ENCODE assay signal across 12 cellular contexts in the genomic region with DNA sequence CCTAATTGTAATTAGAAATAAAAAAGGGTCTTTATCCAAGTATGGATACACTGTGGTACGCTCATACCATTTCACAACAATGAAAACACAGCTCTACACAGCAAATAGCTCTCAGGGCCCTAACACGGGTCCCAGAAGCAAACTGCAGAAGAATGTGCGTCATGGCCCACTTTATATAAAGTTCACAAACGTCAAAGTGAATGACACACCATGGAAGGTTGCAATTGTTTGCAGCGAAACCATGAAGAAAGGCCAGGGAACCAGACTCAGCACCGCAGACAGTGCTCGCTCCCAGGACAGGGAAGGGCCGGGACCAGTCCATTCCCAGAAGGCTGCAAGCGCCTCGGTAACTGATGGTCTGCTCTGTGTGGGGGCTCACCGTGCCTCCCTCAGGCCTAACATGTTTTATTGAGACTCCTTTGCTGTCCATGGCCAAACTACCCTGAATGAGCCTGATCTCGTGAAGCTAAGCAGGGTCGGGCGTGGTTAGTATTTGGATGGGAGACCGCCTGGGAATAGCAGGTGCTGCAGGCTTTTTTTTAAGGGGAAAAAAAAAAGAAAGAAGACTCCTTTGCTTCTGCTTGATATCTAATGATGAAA. TPM values are rescaled to one million over a fixed set of nuclear protein-coding genes. Genes with fewer than 3 reads are reported as not detected.
DNase-seq lines count a peak whose midpoint lies in the region; FAIRE-seq and TF ChIP-seq lines count a peak whose summit lies in the region.
"Had no signal": no experiment of that assay in that cellular context is flagged by ENCODE, and none has a peak within 500 bp of the region (broad histone marks: within the 10 kb centered on the region; RNA-seq: fewer than 3 reads in every experiment).

No MANE protein-coding gene starts in this region.

- peak overlapping the region; percentile 29; the same call in 1 of the 2 replicates for H3K4me3 ChIP-seq in BLaER1
- no peak overlapping the region for H3K4me3 ChIP-seq in H1 (ENCODE audit: extremely low read depth in 1 of 4, insufficient read depth in 2 of 4, low read depth in 3 of 4, low read length in 4 of 4)
- H3K4me3 ChIP-seq in prostate gland: no peak overlapping the region
- H3K4me3 ChIP-seq in MG63: no peak overlapping the region

- H3K18ac ChIP-seq in H1 (ENCODE audit: extremely low read depth, low read length): no peak overlapping the region

- H2BK20ac ChIP-seq in H1 (ENCODE audit: low read length): no peak overlapping the region

- POLR2A ChIA-PET in H1 (lab: Charles Lee; ENCODE audit: partially characterized antibody): no interaction called here

- no peak overlapping the region for H2AFZ ChIP-seq in H1 (ENCODE audit: low read length)

- no peak overlapping the region for H3K56ac ChIP-seq in H1 (replicated peaks; ENCODE audit: insufficient read length, low read depth, low read length)

- no peak overlapping the region for H3K23ac ChIP-seq in H1 (ENCODE audit: insufficient read length)

- no peaks in the 10 kb centered on the region for H3K9me3 ChIP-seq in BLaER1
- no peaks in the 10 kb centered on the region for H3K9me3 ChIP-seq in H1 (ENCODE audit: insufficient read depth in 2 of 2, low read depth in 1 of 2, low read length in 1 of 2)
- no peaks in the 10 kb centered on the region for H3K9me3 ChIP-seq in prostate gland
- no peaks in the 10 kb centered on the region for H3K9me3 ChIP-seq in MG63
- H3K9me3 ChIP-seq: neutrophil had no signal

- intact Hi-C loops in prostate gland (cut with DNase I): loop anchor here (5.0 kb wide), 2 partner anchors 50 to 75 kb away; no protein-coding TSS in a partner anchor

- DNase-seq in NCI-H69 (lab: John Stamatoyannopoulos, UW): peak; percentile 13
- DNase-seq in H1 (ENCODE audit: low read depth in 1 of 2, low spot score in 2 of 2): no peak
- no peak for DNase-seq in prostate gland (ENCODE audit: low spot score)
- no peak for DNase-seq in AG20443 (ENCODE audit: low spot score)
- DNase-seq in effector CD4-positive, alpha-beta T cell: no peak
- no peak for DNase-seq in MG63
- no peak for DNase-seq in kidney tubule cell (ENCODE audit: low spot score)
- DNase-seq: AML-193; kidney; stimulated activated CD4-positive, alpha-beta T cell treated with anti-CD3 and anti-CD28 coated beads, Interleukin-2, amount 100 ng/mL, for 48 hours had no signal

- no peak overlapping the region for H3K4ac ChIP-seq in H1 (replicated peaks; ENCODE audit: insufficient read length, low read depth, low read length)

- TF ChIP-seq POLR2A in H1 (IDR thresholded peaks at IDR 0.05; ENCODE audit: control extremely low read depth in 1 of 2, low read depth in 2 of 2, low read length in 2 of 2) (no peak), prostate gland (IDR thresholded peaks at IDR 0.05) (no peak)

- H4K91ac ChIP-seq in H1 (replicated peaks; ENCODE audit: insufficient read length, low read length): no peak overlapping the region

- H3K4me2 ChIP-seq in BLaER1 (peak overlapping the region; percentile 91), H1 (ENCODE audit: insufficient read depth in 1 of 2, low read depth in 2 of 2, low read length in 2 of 2) (no peak overlapping the region)

- CTCF ChIA-PET in H1 (lab: Charles Lee; ENCODE audit: partially characterized antibody): interaction anchor here (0.9 to 6.6 kb wide), 9 partner anchors 10 to 216 kb away, joined by 3 to 37 read pairs (median 5); no protein-coding TSS in a partner anchor

- no peak overlapping the region for H4K8ac ChIP-seq in H1 (ENCODE audit: extremely low read depth, insufficient read depth, low read length)

- H4K5ac ChIP-seq in H1 (ENCODE audit: insufficient read length, low read depth, low read length): no peak overlapping the region

- no peak for TF ChIP-seq CTCF in H1 (IDR thresholded peaks at IDR 0.05; ENCODE audit: control extremely low read depth in 1 of 3, insufficient read depth in 1 of 3, low read depth in 1 of 3, low read length in 3 of 3)
- TF ChIP-seq CTCF in prostate gland (IDR thresholded peaks at IDR 0.05): no peak

- no peak overlapping the region for H2BK15ac ChIP-seq in H1 (ENCODE audit: low read length)

- no peaks in the 10 kb centered on the region for H3K79me1 ChIP-seq in H1 (ENCODE audit: low read depth, low read length)

- H3K9ac ChIP-seq in BLaER1: peak overlapping the region; percentile 76
- H3K9ac ChIP-seq in H1 (replicated peaks in 1 of 4; ENCODE audit: extremely low read depth in 1 of 4, low read depth in 3 of 4, low read length in 3 of 4): no peak overlapping the region

- H3K36me3 ChIP-seq in BLaER1 (0 out of 2 replicates have a peak, but pooled peaks cover 13% of the 10 kb centered on the region), H1 (ENCODE audit: control insufficient read depth in 2 of 4, insufficient read depth in 4 of 4, low read length in 3 of 4) (no peaks in the 10 kb centered on the region), prostate gland (peaks cover 7 to 18% of the 10 kb centered on the region in 2 donors), MG63 (peaks cover 10% of the 10 kb centered on the region)

- no peak overlapping the region for H2BK120ac ChIP-seq in H1 (replicated peaks; ENCODE audit: low read depth, low read length)

- H2AK5ac ChIP-seq in H1 (ENCODE audit: low read depth, low read length): no peak overlapping the region

- H3K27me3 ChIP-seq in BLaER1 (no peaks in the 10 kb centered on the region), H1 (replicated peaks in 1 of 4; ENCODE audit: control insufficient read depth in 3 of 4, extremely low read depth in 1 of 4, insufficient read depth in 3 of 4, low read length in 3 of 4) (no peaks in the 10 kb centered on the region), prostate gland (replicated peaks; ENCODE audit: insufficient read depth) (no peaks in the 10 kb centered on the region), MG63 (no peaks in the 10 kb centered on the region)
- H3K27me3 ChIP-seq: neutrophil had no signal

- TF ChIP-seq EP300 in H1 (IDR thresholded peaks at IDR 0.05; ENCODE audit: borderline replicate concordance in 1 of 2, low read depth in 2 of 2, low read length in 2 of 2): no peak

- no peak for TF ChIP-seq RAD21 in H1 (IDR thresholded peaks at IDR 0.05 in 1 of 2, conservative IDR thresholded peaks at IDR 0.05 in 1 of 2; ENCODE audit: low read depth in 2 of 2, low read length in 2 of 2)

- H3K4me1 ChIP-seq in BLaER1 (peaks cover 98% of the 10 kb centered on the region), H1 (replicated peaks in 1 of 4; ENCODE audit: control insufficient read depth in 3 of 4, insufficient read depth in 4 of 4, low read length in 3 of 4) (peaks cover 0 to 8% (median 6%) of the 10 kb centered on the region in 4 experiments; a peak in 6 of 7 replicates), prostate gland (replicated peaks) (peaks cover 12% of the 10 kb centered on the region)

- H3K27ac ChIP-seq in BLaER1 (peak overlapping the region; percentile 90), H1 (ENCODE audit: low read depth, low read length) (no peak overlapping the region), prostate gland (peak overlapping the region; percentile 26 to 47)
- H3K27ac ChIP-seq: neutrophil had no signal

- H2BK12ac ChIP-seq in H1 (ENCODE audit: low read depth, low read length): no peak overlapping the region

- 83% methylated on average over 15 of the region's 15 CpGs; no CpG with 5 or more reads in 1 of the 2 experiments for WGBS in H1 (ENCODE audit: extremely low coverage in 1 of 2, insufficient coverage in 1 of 2, insufficient read length in 1 of 2, insufficient replicate concordance in 2 of 2, low coverage in 1 of 2, low lambda C conversion rate in 2 of 2, missing lambda C conversion rate in 1 of 2), 2 experiments
- WGBS in prostate gland: 78% methylated on average over 15 of the region's 15 CpGs

- no peak for FAIRE-seq in H1 (lab: Jason Lieb, UNC)
- FAIRE-seq: kidney had no signal

- no peaks in the 10 kb centered on the region for H3K79me2 ChIP-seq in H1 (ENCODE audit: control insufficient read depth in 1 of 2, insufficient read depth in 2 of 2, low read length in 2 of 2)

- H3K14ac ChIP-seq in H1 (ENCODE audit: insufficient read length): no peak overlapping the region

- H3K23me2 ChIP-seq in H1 (ENCODE audit: low read depth, low read length): no peaks in the 10 kb centered on the region; the same call in 1 of the 2 replicates

- H2BK5ac ChIP-seq in H1 (ENCODE audit: low read depth, low read length): no peak overlapping the region

- no peaks in the 10 kb centered on the region for H4K20me1 ChIP-seq in BLaER1
- H4K20me1 ChIP-seq in H1 (replicated peaks in 1 of 2; ENCODE audit: control insufficient read depth in 1 of 2, insufficient read depth in 2 of 2, low read length in 2 of 2): no peaks in the 10 kb centered on the region

TF ChIP-seq in H1, 55 proteins besides CTCF, POLR2A, EP300 and RAD21:
- TF ChIP-seq TEAD4 (IDR thresholded peaks at IDR 0.05; ENCODE audit: low read depth, low read length) (no peak), TBP (IDR thresholded peaks at IDR 0.05; ENCODE audit: low read depth, low read length) (peak; percentile 96), TAF7 (optimal IDR thresholded peaks at IDR 0.05; ENCODE audit: borderline replicate concordance, low read depth, low read length) (no peak), JUND (IDR thresholded peaks at IDR 0.05; ENCODE audit: low read length) (no peak), RXRA (IDR thresholded peaks at IDR 0.05; ENCODE audit: insufficient read depth, low read depth, low read length) (no peak)

RNA-seq across cellular contexts. Expression of gene ACOX3, which starts 47.8 kb away (rescaled TPM):
- 9.9 and 10.2 TPM in 2 replicates for total RNA-seq in H1 (2021; fragmentation: NEBNext Ultra II Directional; extraction: Animal tissue kit (Norgen Biotek cat#: 25700))
- 2.5 and 4.3 TPM in 2 replicates for polyA plus RNA-seq in H1 (2011; rRNA removed)
- 3.5 TPM for polyA plus RNA-seq in H1 (2011; cell fraction: cytosol; rRNA removed)
- 4.9 TPM for polyA plus RNA-seq in H1 (2011; cell fraction: nucleus; rRNA removed)
- 5.7 to 10.4 TPM (median 7.9 TPM) in 4 replicates for polyA plus RNA-seq in H1 (2012, experiment 1 of 2)
- polyA plus RNA-seq in H1 (2012, experiment 2 of 2): 8.1 TPM
- 6.0 TPM for polyA plus RNA-seq in H1 (2013, experiment 1 of 2)
- polyA plus RNA-seq in H1 (2013, experiment 2 of 2): 5.7 TPM
- 5.4 and 9.0 TPM in 2 replicates for polyA minus RNA-seq in H1 (2011; rRNA and poly(A)+ RNA removed)
- polyA minus RNA-seq in H1 (2011; cell fraction: cytosol; rRNA and poly(A)+ RNA removed): 2.1 TPM
- 5.4 TPM for polyA minus RNA-seq in H1 (2011; cell fraction: nucleus; rRNA and poly(A)+ RNA removed)
- total RNA-seq in prostate gland: 10 to 100 TPM; 65.7 to 75.4 TPM
- total RNA-seq in MG63 (2014; rRNA removed; shearing (Covaris generic); ENCODE audit: low replicate concordance): 20.3 and 33.2 TPM in 2 replicates

RNA-seq across cellular contexts. Expression of gene TRMT44, which starts 47.9 kb away (rescaled TPM):
- total RNA-seq in H1 (2021; fragmentation: NEBNext Ultra II Directional; extraction: Animal tissue kit (Norgen Biotek cat#: 25700)): 20.1 and 23.9 TPM in 2 replicates
- 8.6 and 11.6 TPM in 2 replicates for polyA plus RNA-seq in H1 (2011; rRNA removed)
- 10.6 TPM for polyA plus RNA-seq in H1 (2011; cell fraction: cytosol; rRNA removed)
- 37.2 TPM for polyA plus RNA-seq in H1 (2011; cell fraction: nucleus; rRNA removed)
- 9.3 to 14.4 TPM (median 11.8 TPM) in 4 replicates for polyA plus RNA-seq in H1 (2012, experiment 1 of 2)
- 5.4 TPM for polyA plus RNA-seq in H1 (2012, experiment 2 of 2)
- 7.4 TPM for polyA plus RNA-seq in H1 (2013, experiment 1 of 2)
- polyA plus RNA-seq in H1 (2013, experiment 2 of 2): 7.0 TPM
- polyA minus RNA-seq in H1 (2011; rRNA and poly(A)+ RNA removed): 14.1 and 18.0 TPM in 2 replicates
- polyA minus RNA-seq in H1 (2011; cell fraction: cytosol; rRNA and poly(A)+ RNA removed): 19.2 TPM
- 52.7 TPM for polyA minus RNA-seq in H1 (2011; cell fraction: nucleus; rRNA and poly(A)+ RNA removed)
- total RNA-seq in prostate gland: 10 to 100 TPM; 35.2 to 63.9 TPM
- total RNA-seq in MG63 (2014; rRNA removed; shearing (Covaris generic); ENCODE audit: low replicate concordance): 3.2 and 13.4 TPM in 2 replicates
